Comparison of ENCODE assay signal across 12 cellular contexts in genomic region chr3:72485649-72486048, GRCh38. TPM values are rescaled to one million over a fixed set of nuclear protein-coding genes. Genes with fewer than 3 reads are reported as not detected.
DNase-seq lines count a peak whose midpoint lies in the region; ATAC-seq and TF ChIP-seq lines count a peak whose summit lies in the region.
"Had no signal": no experiment of that assay in that cellular context is flagged by ENCODE, and none has a peak within 500 bp of the region (broad histone marks: within the 10 kb centered on the region; RNA-seq: fewer than 3 reads in every experiment).

No MANE protein-coding gene starts in this region.

- DNase-seq in AG10803 (ENCODE audit: low read depth) = peak; percentile 82
- DNase-seq in GM23248 = peak; percentile 25
- peak; percentile 21 for DNase-seq in fibroblast of pulmonary artery (ENCODE audit: low read depth)
- DNase-seq in GDM1 (lab: John Stamatoyannopoulos, UW) = no peak
- no peak for DNase-seq in AG08396 (ENCODE audit: low spot score)
- DNase-seq: cerebellar nuclear complex, hippocampal formation, NCI-H1694 treated with DMSO at 0.1 percent for 48 hours, SK-N-SH had no signal

- H3K27ac ChIP-seq in GM23248 = no peak overlapping the region

- no peaks in the 10 kb centered on the region for H3K79me2 ChIP-seq in GM23248 (ENCODE audit: insufficient read depth)

- TF ChIP-seq CTCF in AG10803 (conservative IDR thresholded peaks at IDR 0.05; ENCODE audit: low read length) = no peak
- no peak for TF ChIP-seq CTCF in fibroblast of pulmonary artery (IDR thresholded peaks at IDR 0.05; ENCODE audit: low read length, missing control alignments)
- no peak for TF ChIP-seq CTCF in nephron (IDR thresholded peaks at IDR 0.05; ENCODE audit: unreplicated experiment in 3 of 3)

- no peaks in the 10 kb centered on the region for H3K9me3 ChIP-seq in GM23248 (ENCODE audit: low read depth)
- H3K9me3 ChIP-seq: SK-N-SH had no signal

- H2AFZ ChIP-seq in GM23248 = no peak overlapping the region

- H3K4me3 Mint-ChIP-seq in nephron = no peak overlapping the region

- H3K9me3 Mint-ChIP-seq in nephron = peaks cover 6% of the 10 kb centered on the region

- in situ Hi-C loops in GM23248 (cut with MboI) = no loop called here

- H3K4me3 ChIP-seq in AG10803 (ENCODE audit: low read length) (no peak overlapping the region), GM23248 (no peak overlapping the region), fibroblast of pulmonary artery (replicated peaks; ENCODE audit: low read depth, low read length) (no peak overlapping the region)

- H3K27ac Mint-ChIP-seq in nephron = peak overlapping the region in 2 of 3 experiments; percentile 3 to 44

- no peaks in the 10 kb centered on the region for H3K27me3 ChIP-seq in GM23248 (replicated peaks; ENCODE audit: insufficient read depth)

- H3K4me1 Mint-ChIP-seq in nephron = peaks cover 46% of the 10 kb centered on the region

- no peak overlapping the region for H3K9ac ChIP-seq in GM23248
- H3K9ac ChIP-seq: SK-N-SH had no signal

- H3K4me1 ChIP-seq in GM23248 (ENCODE audit: insufficient read depth) = peaks cover 44% of the 10 kb centered on the region

- no peaks in the 10 kb centered on the region for H3K36me3 Mint-ChIP-seq in nephron (ENCODE audit: low read depth)

- WGBS in GM23248 (ENCODE audit: low coverage in 1 of 2, low lambda C conversion rate in 2 of 2, missing lambda C conversion rate in 2 of 2), 2 experiments = 34 to 44% methylated on average over 2 of the region's 2 CpGs

- H3K9me2 ChIP-seq in GM23248 (ENCODE audit: insufficient read depth) = no peaks in the 10 kb centered on the region
- H3K9me2 ChIP-seq: SK-N-SH had no signal

- peaks cover 29% of the 10 kb centered on the region for H3F3A ChIP-seq in GM23248 (ENCODE audit: insufficient read depth)

- no peak overlapping the region for H3K4me2 ChIP-seq in GM23248 (ENCODE audit: unreplicated experiment)
- H3K4me2 ChIP-seq: SK-N-SH had no signal

- peaks cover 30% of the 10 kb centered on the region for H3K27me3 Mint-ChIP-seq in nephron (ENCODE audit: low read depth)

- no peak for ATAC-seq in GM18861 (IDR thresholded peaks at IDR 0.05; ENCODE audit: unreplicated experiment)
- no peak for ATAC-seq in HG03469 (IDR thresholded peaks at IDR 0.05; ENCODE audit: unreplicated experiment)

- H4K20me1 ChIP-seq in GM23248 (ENCODE audit: insufficient read depth) = no peaks in the 10 kb centered on the region

- no peaks in the 10 kb centered on the region for H3K36me3 ChIP-seq in GM23248 (ENCODE audit: low read depth)

RNA-seq across cellular contexts. Expression of gene RYBP, which starts 39.2 kb away (rescaled TPM):
- total RNA-seq in GM23248 (2014; rRNA removed; shearing (Covaris generic)) = 8.5 and 11.9 TPM in 2 replicates
- polyA plus RNA-seq in GM23248 (2016; fragmentation: Nextera tagmentation; extraction: Ambion mirVana) = 2.8 and 3.3 TPM in 2 replicates

Comparison
In these comparisons a context has a peak if more than half of its experiments do, and no peak if none do; other contexts are left out.
1. DNase-seq: peak in AG10803 (single experiment), GM23248 (single experiment) and fibroblast of pulmonary artery (single experiment); none in GDM1 (single experiment) and AG08396 (single experiment).